1 cellular context compared by ENCODE assay signal in the genomic region with DNA sequence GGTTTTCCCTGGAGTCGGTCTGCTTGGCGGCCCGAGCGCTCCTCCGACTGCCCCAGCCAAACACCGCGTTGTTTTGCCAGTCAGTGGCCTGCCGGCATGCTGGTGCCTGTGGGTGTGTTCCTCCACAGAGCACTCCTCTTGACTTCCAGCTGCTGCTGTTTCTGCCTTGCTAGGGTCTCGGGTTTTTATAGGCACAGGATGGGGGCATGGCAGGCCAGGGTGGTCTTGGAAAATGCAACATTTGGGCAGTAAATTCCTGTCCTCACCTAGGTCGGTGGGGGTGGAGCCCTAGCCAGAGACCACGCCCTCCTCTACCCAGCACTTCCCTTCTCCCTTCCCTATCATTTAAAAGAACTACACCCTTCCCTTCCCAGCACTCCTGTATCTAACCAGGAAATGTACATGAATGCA.
TF ChIP-seq lines count a peak whose summit lies in the region.

No MANE protein-coding gene starts in this region.

TF ChIP-seq in WTC11, 78 proteins besides CTCF, POLR2A, EP300 and RAD21 (continued from another document):
- TF ChIP-seq EMX1 (CRISPR knock-in tag; IDR thresholded peaks at IDR 0.05) (no peak), HMGA2 (CRISPR knock-in tag; IDR thresholded peaks at IDR 0.05) (no peak), TEAD4 (CRISPR knock-in tag; IDR thresholded peaks at IDR 0.05) (no peak), STAT6 (CRISPR knock-in tag; conservative IDR thresholded peaks at IDR 0.05; ENCODE audit: low read depth) (no peak), TP53 (CRISPR knock-in tag; IDR thresholded peaks at IDR 0.05) (no peak), ZNF416 (CRISPR knock-in tag; IDR thresholded peaks at IDR 0.05) (no peak), ZNF121 (CRISPR knock-in tag; IDR thresholded peaks at IDR 0.05) (no peak)
- TF ChIP-seq, protein P1, sequence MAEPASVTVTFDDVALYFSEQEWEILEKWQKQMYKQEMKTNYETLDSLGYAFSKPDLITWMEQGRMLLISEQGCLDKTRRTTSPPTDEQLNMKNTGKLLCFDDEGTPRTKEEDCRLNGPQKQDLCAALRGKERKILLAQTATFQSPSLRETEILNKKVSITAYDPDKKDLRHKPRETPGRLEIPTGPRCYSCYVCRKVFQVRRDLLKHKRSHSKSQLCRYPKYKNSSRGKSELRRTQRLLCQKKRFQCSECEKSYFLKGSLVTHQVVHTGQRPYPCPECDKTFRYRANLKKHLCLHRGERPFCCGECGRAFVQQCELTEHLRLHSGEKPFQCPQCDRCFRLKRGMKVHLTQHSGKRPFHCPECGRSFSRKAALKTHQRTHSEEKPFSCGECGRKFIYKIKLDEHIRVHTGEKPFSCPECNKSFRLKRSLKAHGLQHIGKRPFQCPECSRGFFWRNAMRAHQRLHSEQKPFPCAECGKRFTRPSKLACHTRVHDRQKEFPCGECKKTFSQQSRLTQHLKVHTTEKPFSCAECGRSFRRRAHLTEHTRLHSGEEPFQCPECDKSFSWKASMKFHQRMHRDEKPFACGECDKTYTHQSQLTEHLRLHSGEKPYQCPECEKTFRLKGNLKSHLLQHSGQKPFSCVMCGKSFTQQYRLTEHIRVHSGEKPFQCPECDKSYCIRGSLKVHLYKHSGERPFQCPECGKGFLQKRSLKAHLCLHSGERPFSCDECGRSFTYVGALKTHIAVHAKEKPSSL (CRISPR knock-in tag; conservative IDR thresholded peaks at IDR 0.05): no peak
- TF ChIP-seq, protein P2, sequence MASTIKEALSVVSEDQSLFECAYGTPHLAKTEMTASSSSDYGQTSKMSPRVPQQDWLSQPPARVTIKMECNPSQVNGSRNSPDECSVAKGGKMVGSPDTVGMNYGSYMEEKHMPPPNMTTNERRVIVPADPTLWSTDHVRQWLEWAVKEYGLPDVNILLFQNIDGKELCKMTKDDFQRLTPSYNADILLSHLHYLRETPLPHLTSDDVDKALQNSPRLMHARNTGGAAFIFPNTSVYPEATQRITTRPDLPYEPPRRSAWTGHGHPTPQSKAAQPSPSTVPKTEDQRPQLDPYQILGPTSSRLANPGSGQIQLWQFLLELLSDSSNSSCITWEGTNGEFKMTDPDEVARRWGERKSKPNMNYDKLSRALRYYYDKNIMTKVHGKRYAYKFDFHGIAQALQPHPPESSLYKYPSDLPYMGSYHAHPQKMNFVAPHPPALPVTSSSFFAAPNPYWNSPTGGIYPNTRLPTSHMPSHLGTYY (CRISPR knock-in tag; IDR thresholded peaks at IDR 0.05): no peak
- TF ChIP-seq, protein P3, sequence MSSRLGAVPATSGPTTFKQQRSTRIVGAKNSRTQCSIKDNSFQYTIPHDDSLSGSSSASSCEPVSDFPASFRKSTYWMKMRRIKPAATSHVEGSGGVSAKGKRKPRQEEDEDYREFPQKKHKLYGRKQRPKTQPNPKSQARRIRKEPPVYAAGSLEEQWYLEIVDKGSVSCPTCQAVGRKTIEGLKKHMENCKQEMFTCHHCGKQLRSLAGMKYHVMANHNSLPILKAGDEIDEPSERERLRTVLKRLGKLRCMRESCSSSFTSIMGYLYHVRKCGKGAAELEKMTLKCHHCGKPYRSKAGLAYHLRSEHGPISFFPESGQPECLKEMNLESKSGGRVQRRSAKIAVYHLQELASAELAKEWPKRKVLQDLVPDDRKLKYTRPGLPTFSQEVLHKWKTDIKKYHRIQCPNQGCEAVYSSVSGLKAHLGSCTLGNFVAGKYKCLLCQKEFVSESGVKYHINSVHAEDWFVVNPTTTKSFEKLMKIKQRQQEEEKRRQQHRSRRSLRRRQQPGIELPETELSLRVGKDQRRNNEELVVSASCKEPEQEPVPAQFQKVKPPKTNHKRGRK (CRISPR knock-in tag; IDR thresholded peaks at IDR 0.05; ENCODE audit: borderline replicate concordance): no peak
